8 cellular contexts compared by ENCODE assay signal in the genomic region with DNA sequence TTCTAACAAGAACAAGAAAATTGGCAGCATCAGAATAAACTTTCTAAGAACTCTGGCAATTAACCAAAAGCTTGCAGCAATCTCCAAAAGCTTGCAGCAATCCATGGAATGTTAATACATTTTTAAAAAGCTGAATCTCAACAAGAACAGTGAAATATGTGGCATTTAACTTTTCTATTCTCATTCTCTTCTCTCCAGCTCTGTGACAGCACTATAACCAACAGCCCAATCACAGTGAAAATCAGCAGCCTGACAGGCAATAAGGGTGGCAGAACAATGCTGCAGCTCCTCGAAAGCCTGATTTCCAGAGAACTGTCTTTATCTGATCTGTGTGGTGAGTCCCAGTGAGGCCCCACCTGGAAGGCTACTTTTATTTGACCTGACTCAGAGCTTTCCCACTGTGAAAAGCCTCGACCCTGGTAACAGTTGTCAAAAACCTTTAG.
A peak's percentile ranks its signal among the peaks of the same experiment; 100 is the strongest.
DNase-seq lines count a peak whose midpoint lies in the region; ATAC-seq and TF ChIP-seq lines count a peak whose summit lies in the region.

No MANE protein-coding gene starts in this region.

- DNase-seq in Caco-2 (peak; percentile 42 to 45), SHP77 treated with DMSO at 0.1 percent for 48 hours (lab: John Stamatoyannopoulos, UW) (peak; percentile 48), medulla oblongata (ENCODE audit: extremely low spot score) (peak; percentile 30), foreskin melanocyte (no peak), T-helper 1 cell (no peak)
- DNase-seq in activated CD8-positive, alpha-beta memory T cell treated with anti-CD3 and anti-CD28 coated beads, Interleukin-2, amount 10 ng/mL, durations not matched to agents 7 days and 5 days = no peak

- no peaks in the 10 kb centered on the region for H3K36me3 ChIP-seq in Caco-2 (ENCODE audit: control insufficient read depth, insufficient read depth, low read length)

- no peaks in the 10 kb centered on the region for H3K9me3 Mint-ChIP-seq in Caco-2 (ENCODE audit: unreplicated experiment)
- peaks cover 3% of the 10 kb centered on the region for H3K9me3 Mint-ChIP-seq in activated CD8-positive, alpha-beta memory T cell treated with anti-CD3 and anti-CD28 coated beads, Interleukin-2, amount 10 ng/mL, durations not matched to agents 7 days and 5 days (ENCODE audit: low read depth)

- H3K4me3 Mint-ChIP-seq in Caco-2 (ENCODE audit: unreplicated experiment) = peak overlapping the region; percentile 62
- H3K4me3 Mint-ChIP-seq in activated CD8-positive, alpha-beta memory T cell treated with anti-CD3 and anti-CD28 coated beads, Interleukin-2, amount 10 ng/mL, durations not matched to agents 7 days and 5 days = no peak overlapping the region

- ATAC-seq in HG02571 (IDR thresholded peaks at IDR 0.05; ENCODE audit: unreplicated experiment) (peak; percentile 14), GM18505 (IDR thresholded peaks at IDR 0.05; ENCODE audit: unreplicated experiment) (no peak)
- no peak for ATAC-seq in activated CD8-positive, alpha-beta memory T cell treated with anti-CD3 and anti-CD28 coated beads, Interleukin-2, amount 10 ng/mL, durations not matched to agents 7 days and 5 days

- no peaks in the 10 kb centered on the region for H3K27me3 Mint-ChIP-seq in Caco-2 (ENCODE audit: insufficient read depth, unreplicated experiment)
- no peaks in the 10 kb centered on the region for H3K27me3 Mint-ChIP-seq in activated CD8-positive, alpha-beta memory T cell treated with anti-CD3 and anti-CD28 coated beads, Interleukin-2, amount 10 ng/mL, durations not matched to agents 7 days and 5 days

- no peaks in the 10 kb centered on the region for H3K36me3 Mint-ChIP-seq in Caco-2 (ENCODE audit: insufficient read depth, unreplicated experiment)
- H3K36me3 Mint-ChIP-seq in activated CD8-positive, alpha-beta memory T cell treated with anti-CD3 and anti-CD28 coated beads, Interleukin-2, amount 10 ng/mL, durations not matched to agents 7 days and 5 days = peaks cover 19% of the 10 kb centered on the region

- BruUV-seq in Caco-2 (replicated peaks; lab: Mats Ljungman, UMichigan) = no TSS peak

- TF ChIP-seq POLR2A in GM18505 (IDR thresholded peaks at IDR 0.05; ENCODE audit: borderline replicate concordance, extremely low read depth, insufficient read depth, insufficient read length) = no peak

- POLR2A ChIA-PET in Caco-2 (lab: Charles Lee) = interaction anchor here (0.8 kb wide), 1 partner anchor 290 kb away, joined by 3 read pairs; a partner anchor contains a TSS

- no peak overlapping the region for H3K4me3 ChIP-seq in Caco-2 (ENCODE audit: low read depth, low read length)

- CTCF ChIA-PET in Caco-2 (lab: Charles Lee) = interaction anchor here (0.6 to 1.4 kb wide), 2 partner anchors 15 to 129 kb away, joined by 3 read pairs; no protein-coding TSS in a partner anchor
- CTCF ChIA-PET in activated CD8-positive, alpha-beta memory T cell treated with anti-CD3 and anti-CD28 coated beads, Interleukin-2, amount 10 ng/mL, durations not matched to agents 7 days and 5 days (lab: Charles Lee) = no interaction called here

- TF ChIP-seq CTCF in Caco-2 (IDR thresholded peaks at IDR 0.05; ENCODE audit: insufficient read depth in 1 of 2, low read depth in 1 of 2, low read length in 1 of 2, severe bottlenecking in 1 of 2, unreplicated experiment in 1 of 2) = no peak

- H3K27me3 ChIP-seq in Caco-2 (replicated peaks; ENCODE audit: control insufficient read depth, insufficient read depth, low read length) = no peaks in the 10 kb centered on the region

- H3K4me1 ChIP-seq in Caco-2 = 0 out of 2 replicates have a peak, but pooled peaks cover 16% of the 10 kb centered on the region

- peaks cover 7% of the 10 kb centered on the region for H3K4me1 Mint-ChIP-seq in Caco-2 (ENCODE audit: low read depth, unreplicated experiment)
- peaks cover 15% of the 10 kb centered on the region for H3K4me1 Mint-ChIP-seq in activated CD8-positive, alpha-beta memory T cell treated with anti-CD3 and anti-CD28 coated beads, Interleukin-2, amount 10 ng/mL, durations not matched to agents 7 days and 5 days

- intact Hi-C loops in Caco-2 (cut with micrococcal nuclease; ENCODE audit: unreplicated experiment) = loop anchor here (2.0 kb wide), 1 partner anchor 15 kb away; no protein-coding TSS in a partner anchor

- H3K27ac Mint-ChIP-seq in Caco-2 (ENCODE audit: unreplicated experiment) = peak overlapping the region; percentile 62
- no peak overlapping the region for H3K27ac Mint-ChIP-seq in activated CD8-positive, alpha-beta memory T cell treated with anti-CD3 and anti-CD28 coated beads, Interleukin-2, amount 10 ng/mL, durations not matched to agents 7 days and 5 days

- H3K9me3 ChIP-seq in Caco-2 = no peaks in the 10 kb centered on the region

Comparison
In these comparisons a context has a peak if more than half of its experiments do, and no peak if none do; other contexts are left out.
1. DNase-seq: peak in Caco-2 (2 of 2), SHP77 treated with DMSO at 0.1 percent for 48 hours (single experiment) and medulla oblongata (single experiment); none in activated CD8-positive, alpha-beta memory T cell treated with anti-CD3 and anti-CD28 coated beads, Interleukin-2, amount 10 ng/mL, durations not matched to agents 7 days and 5 days (single experiment), foreskin melanocyte (single experiment) and T-helper 1 cell (0 of 5).